Comparison of ENCODE assay signal across 15 cellular contexts in the genomic region with DNA sequence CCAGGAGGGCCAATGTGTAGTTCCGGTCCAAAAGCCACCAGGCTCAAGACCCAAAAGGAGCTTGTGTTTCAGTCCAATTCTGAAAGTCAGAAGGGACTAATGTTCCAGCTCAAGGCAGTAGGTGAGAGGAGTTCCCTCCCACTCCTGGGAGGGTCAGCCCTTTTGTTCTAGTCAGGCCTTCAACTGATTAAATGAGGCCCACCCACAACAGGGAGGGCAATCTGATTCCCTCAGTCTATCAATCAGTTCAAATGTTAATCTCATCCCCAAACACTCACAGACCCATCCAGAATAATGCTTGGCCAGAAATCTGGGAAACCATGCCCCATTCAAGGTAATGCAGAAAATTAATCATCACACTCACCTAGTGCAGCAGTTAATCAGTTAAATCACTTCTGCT. TPM values are rescaled to one million over a fixed set of nuclear protein-coding genes. Genes with fewer than 3 reads are reported as not detected.
DNase-seq lines count a peak whose midpoint lies in the region; ATAC-seq and TF ChIP-seq lines count a peak whose summit lies in the region.
"Had no signal": no experiment of that assay in that cellular context is flagged by ENCODE, and none has a peak within 500 bp of the region (broad histone marks: within the 10 kb centered on the region; RNA-seq: fewer than 3 reads in every experiment).

No MANE protein-coding gene starts in this region.

- DNase-seq in CD14-positive monocyte (ENCODE audit: low spot score): no peak
- no peak for DNase-seq in upper lobe of right lung
- no peak for DNase-seq in OCI-M2 (lab: John Stamatoyannopoulos, UW; ENCODE audit: unreplicated experiment)
- no peak for DNase-seq in mesenteric fat pad (ENCODE audit: low spot score)
- no peak for DNase-seq in psoas muscle
- DNase-seq: CD4-positive, CD25-positive, alpha-beta regulatory T cell; DMS53; GF-D8; HCEC 1CT had no signal

- peak overlapping the region; percentile 84; the same call in 1 of the 2 replicates for H3K4me2 ChIP-seq in OCI-LY3 (ENCODE audit: low read length)
- H3K4me2 ChIP-seq: A549 had no signal

- H3K4me1 ChIP-seq in OCI-LY3 (ENCODE audit: low read length) (peaks cover 87% of the 10 kb centered on the region), upper lobe of right lung (peaks cover 43% of the 10 kb centered on the region), psoas muscle (no peaks in the 10 kb centered on the region)
- H3K4me1 ChIP-seq: A549 had no signal

- peaks cover under 1 to 3% (median 3%) of the 10 kb centered on the region in 3 donors for H3K27me3 Mint-ChIP-seq in CD14-positive monocyte (ENCODE audit: low read depth in 3 of 3)
- H3K27me3 Mint-ChIP-seq in dendritic cell treated with granulocyte-macrophage colony-stimulating factor and Interleukin-4, amounts not matched to agents 40 ng/mL and 50 ng/mL, for 4 days: no peaks in the 10 kb centered on the region
- H3K27me3 Mint-ChIP-seq: CD4-positive, CD25-positive, alpha-beta regulatory T cell had no signal

- TF ChIP-seq CTCF in CD14-positive monocyte (IDR thresholded peaks at IDR 0.05): no peak
- TF ChIP-seq CTCF in OCI-LY3 (IDR thresholded peaks at IDR 0.05; ENCODE audit: low read depth, low read length): no peak
- no peak for TF ChIP-seq CTCF in upper lobe of right lung (IDR thresholded peaks at IDR 0.05)
- no peak for TF ChIP-seq CTCF in psoas muscle (IDR thresholded peaks at IDR 0.05)

- peaks cover 4 to 7% of the 10 kb centered on the region in 2 donors for H3K36me3 Mint-ChIP-seq in CD14-positive monocyte
- no peaks in the 10 kb centered on the region for H3K36me3 Mint-ChIP-seq in dendritic cell treated with granulocyte-macrophage colony-stimulating factor and Interleukin-4, amounts not matched to agents 40 ng/mL and 50 ng/mL, for 4 days (ENCODE audit: low read depth)
- H3K36me3 Mint-ChIP-seq: CD4-positive, CD25-positive, alpha-beta regulatory T cell had no signal

- no peaks in the 10 kb centered on the region for H3K36me3 ChIP-seq in OCI-LY3 (replicated peaks; ENCODE audit: low read depth, low read length)
- H3K36me3 ChIP-seq in upper lobe of right lung: no peaks in the 10 kb centered on the region
- no peaks in the 10 kb centered on the region for H3K36me3 ChIP-seq in psoas muscle (ENCODE audit: insufficient read depth in 1 of 2, low read depth in 1 of 2)

- peaks cover 0 to 1% (median 0%) of the 10 kb centered on the region in 7 donors for H3K9me3 Mint-ChIP-seq in CD14-positive monocyte
- H3K9me3 Mint-ChIP-seq in dendritic cell treated with granulocyte-macrophage colony-stimulating factor and Interleukin-4, amounts not matched to agents 40 ng/mL and 50 ng/mL, for 4 days: no peaks in the 10 kb centered on the region
- H3K9me3 Mint-ChIP-seq: CD4-positive, CD25-positive, alpha-beta regulatory T cell had no signal

- intact Hi-C loops in CD14-positive monocyte (cut with micrococcal nuclease): loop anchor here (5.0 to 10.0 kb wide), 4 partner anchors 35 to 127 kb away; partner anchors contain the start of gene RASGEF1B (in 1 of the 2)
- intact Hi-C loops in dendritic cell treated with granulocyte-macrophage colony-stimulating factor and Interleukin-4, amounts not matched to agents 40 ng/mL and 50 ng/mL, for 4 days (cut with micrococcal nuclease): loop anchor here (5.0 to 10.0 kb wide), 2 partner anchors 55 to 127 kb away; no protein-coding TSS in a partner anchor
- intact Hi-C loops in upper lobe of right lung (cut with DNase I): no loop called here
- intact Hi-C loops in psoas muscle (cut with DNase I): no loop called here

- no peak overlapping the region for H3K9ac ChIP-seq in OCI-LY3 (ENCODE audit: low read length)

- H3K79me2 ChIP-seq in OCI-LY3 (ENCODE audit: low read length): no peaks in the 10 kb centered on the region

- H3K27ac ChIP-seq in OCI-LY3 (ENCODE audit: low read length) (peak overlapping the region; percentile 94), upper lobe of right lung (peak overlapping the region; percentile 64), psoas muscle (no peak overlapping the region)
- H3K27ac ChIP-seq: A549, HL-60 had no signal

- H3K4me1 Mint-ChIP-seq in CD14-positive monocyte: peaks cover 70% of the 10 kb centered on the region
- peaks cover 80% of the 10 kb centered on the region for H3K4me1 Mint-ChIP-seq in dendritic cell treated with granulocyte-macrophage colony-stimulating factor and Interleukin-4, amounts not matched to agents 40 ng/mL and 50 ng/mL, for 4 days (ENCODE audit: low read depth)

- 100% methylated on average over 1 of the region's 1 CpG for WGBS in psoas muscle, 3 donors

- H3K27me3 ChIP-seq in OCI-LY3 (ENCODE audit: low read depth, low read length) (no peaks in the 10 kb centered on the region), upper lobe of right lung (no peaks in the 10 kb centered on the region), psoas muscle (ENCODE audit: insufficient read depth in 3 of 3, low read length in 2 of 3) (no peaks in the 10 kb centered on the region)

- ATAC-seq in upper lobe of right lung (no peak), psoas muscle (no peak)
- ATAC-seq: A549 had no signal

- H3K27ac Mint-ChIP-seq in CD14-positive monocyte: peak overlapping the region in 5 of 7 donors; percentile 14 to 99 (median 30)
- H3K27ac Mint-ChIP-seq in dendritic cell treated with granulocyte-macrophage colony-stimulating factor and Interleukin-4, amounts not matched to agents 40 ng/mL and 50 ng/mL, for 4 days: peak overlapping the region; percentile 73

- no peak overlapping the region for H2AFZ ChIP-seq in OCI-LY3 (ENCODE audit: low read depth, low read length)

- no peak overlapping the region for H3K4me3 Mint-ChIP-seq in CD14-positive monocyte
- H3K4me3 Mint-ChIP-seq in dendritic cell treated with granulocyte-macrophage colony-stimulating factor and Interleukin-4, amounts not matched to agents 40 ng/mL and 50 ng/mL, for 4 days: no peak overlapping the region
- H3K4me3 Mint-ChIP-seq: CD4-positive, CD25-positive, alpha-beta regulatory T cell had no signal

- no peaks in the 10 kb centered on the region for H3K9me3 ChIP-seq in OCI-LY3 (ENCODE audit: insufficient read depth, low read length)
- no peaks in the 10 kb centered on the region for H3K9me3 ChIP-seq in upper lobe of right lung
- H3K9me3 ChIP-seq in psoas muscle: no peaks in the 10 kb centered on the region
- H3K9me3 ChIP-seq: A549 had no signal

- no peak overlapping the region for H3K4me3 ChIP-seq in OCI-LY3 (ENCODE audit: low read length)
- no peak overlapping the region for H3K4me3 ChIP-seq in upper lobe of right lung
- no peak overlapping the region for H3K4me3 ChIP-seq in psoas muscle
- H3K4me3 ChIP-seq: A549 had no signal

- H4K20me1 ChIP-seq in OCI-LY3 (ENCODE audit: insufficient read depth, low read length): no peaks in the 10 kb centered on the region

RNA-seq across cellular contexts. Expression of gene RASGEF1B, which starts 35.8 kb away (rescaled TPM):
- polyA plus RNA-seq in CD14-positive monocyte (10 to 100 TPM; 36.6 to 76.9 TPM), psoas muscle (1 to 10 TPM; 2.5 to 4.2 (median 2.8) TPM)
- total RNA-seq in upper lobe of right lung (45.1 TPM), mesenteric fat pad (32.5 TPM), psoas muscle (1 to 10 TPM; 1.9 to 3.0 (median 2.0) TPM)
- polyA plus RNA-seq: AG04450, BJ had no signal

Comparison
In these comparisons a context has a peak if more than half of its experiments do, and no peak if none do; other contexts are left out.
1. intact Hi-C loops: an anchor here in CD14-positive monocyte (5.0 to 10.0 kb wide) and dendritic cell treated with granulocyte-macrophage colony-stimulating factor and Interleukin-4, amounts not matched to agents 40 ng/mL and 50 ng/mL, for 4 days (5.0 to 10.0 kb wide); none called in upper lobe of right lung and psoas muscle.